Comparison of ENCODE assay signal across 22 cellular contexts in the genomic region with DNA sequence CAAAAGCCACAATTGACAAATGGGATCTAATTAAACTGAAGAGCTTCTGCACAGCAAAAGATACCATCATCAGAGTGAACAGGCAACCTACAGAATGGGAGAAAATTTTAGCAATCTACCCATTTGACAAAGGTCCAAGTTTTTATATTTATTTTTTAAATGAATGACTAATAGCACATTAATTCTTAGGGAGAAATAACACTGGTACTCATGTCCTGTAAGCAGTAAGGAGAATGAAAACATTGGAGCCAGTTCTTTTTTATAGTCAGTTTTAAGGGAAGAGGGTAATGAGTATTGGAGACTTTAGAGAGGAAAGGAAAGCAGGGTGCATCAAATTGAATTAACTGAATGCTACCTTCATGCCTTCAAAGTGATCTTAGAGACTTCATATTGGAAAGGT.
DNase-seq lines count a peak whose midpoint lies in the region; ATAC-seq and TF ChIP-seq lines count a peak whose summit lies in the region.
"Had no signal": no experiment of that assay in that cellular context is flagged by ENCODE, and none has a peak within 500 bp of the region (broad histone marks: within the 10 kb centered on the region; RNA-seq: fewer than 3 reads in every experiment).

No MANE protein-coding gene starts in this region.

- H3K4me3 ChIP-seq in fibroblast of mammary gland (ENCODE audit: control insufficient read depth, low read depth, low read length) = no peak overlapping the region
- H3K4me3 ChIP-seq: A549; BLaER1 treated with 17β-estradiol and CSF1 and Interleukin-3, amounts not matched to agents 10 nM and 100 nM had no signal

- ATAC-seq in HG02763 (IDR thresholded peaks at IDR 0.05; ENCODE audit: unreplicated experiment) = no peak
- ATAC-seq: A549, HCT116 had no signal

- CTCF ChIA-PET in MCF 10A (lab: Yijun Ruan, JAX) = interaction anchor here (0.5 to 1.0 kb wide), 2 partner anchors 151 to 159 kb away, joined by 3 to 4 read pairs; no protein-coding TSS in a partner anchor

- no TSS peak for BruUV-seq in MCF 10A (replicated peaks; lab: Mats Ljungman, UMichigan)

- no peaks in the 10 kb centered on the region for H3K27me3 Mint-ChIP-seq in MCF 10A (ENCODE audit: insufficient read depth, unreplicated experiment)
- H3K27me3 Mint-ChIP-seq: CD4-positive, alpha-beta T cell had no signal

- H3K9me3 Mint-ChIP-seq in MCF 10A (ENCODE audit: unreplicated experiment) = no peaks in the 10 kb centered on the region
- H3K9me3 Mint-ChIP-seq: CD4-positive, alpha-beta T cell; CD8-positive, alpha-beta memory T cell had no signal

- POLR2A ChIA-PET in MCF 10A (lab: Yijun Ruan, JAX) = no interaction called here

- H3K4me1 Mint-ChIP-seq in MCF 10A (ENCODE audit: insufficient read depth, unreplicated experiment) = peaks cover 32% of the 10 kb centered on the region

- no peak overlapping the region for H3K27ac Mint-ChIP-seq in MCF 10A (ENCODE audit: low read depth, unreplicated experiment)
- H3K27ac Mint-ChIP-seq: CD14-positive monocyte; CD4-positive, alpha-beta T cell; CD8-positive, alpha-beta memory T cell had no signal

- DNase-seq in EL = peak; percentile 43
- peak; percentile 54 for DNase-seq in HCEC 1CT
- DNase-seq in M059J (ENCODE audit: low read depth) = peak; percentile 11
- DNase-seq in fibroblast of mammary gland (ENCODE audit: low read depth) = peak; percentile 33
- no peak for DNase-seq in MCF 10A (ENCODE audit: unreplicated experiment)
- DNase-seq in anterior cingulate cortex (lab: John Stamatoyannopoulos, UW) = no peak
- no peak for DNase-seq in germinal center (ENCODE audit: low spot score)
- DNase-seq: 8988T; ACHN; AML-193; BE2C; CD4-positive, alpha-beta T cell; CD8-positive, alpha-beta memory T cell; DMS 273 treated with DMSO at 0.1 percent for 48 hours; DMS79; GDM1; H7 had no signal

- intact Hi-C loops in MCF 10A (cut with micrococcal nuclease) = loop anchor here (5.0 kb wide), 1 partner anchor 316 kb away; no protein-coding TSS in a partner anchor

- TF ChIP-seq CTCF in fibroblast of mammary gland (conservative IDR thresholded peaks at IDR 0.05; ENCODE audit: control insufficient read depth, insufficient read depth, low read depth, low read length) = no peak
- no peak for TF ChIP-seq CTCF in MCF 10A (IDR thresholded peaks at IDR 0.05; ENCODE audit: unreplicated experiment)

- H3K36me3 Mint-ChIP-seq in MCF 10A (ENCODE audit: insufficient read depth, unreplicated experiment) = no peaks in the 10 kb centered on the region
- H3K36me3 Mint-ChIP-seq: CD14-positive monocyte; CD8-positive, alpha-beta memory T cell had no signal

- no peak overlapping the region for H3K4me3 Mint-ChIP-seq in MCF 10A (ENCODE audit: unreplicated experiment)
- H3K4me3 Mint-ChIP-seq: CD14-positive monocyte; CD4-positive, alpha-beta T cell; CD8-positive, alpha-beta memory T cell had no signal

Comparison
In these comparisons a context has a peak if more than half of its experiments do, and no peak if none do; other contexts are left out.
1. DNase-seq: peak in EL (single experiment), HCEC 1CT (single experiment), M059J (single experiment) and fibroblast of mammary gland (single experiment); none in MCF 10A (single experiment), anterior cingulate cortex (0 of 58) and germinal center (single experiment).